17 cellular contexts compared by ENCODE assay signal in genomic region chr10:58989486-58990039, GRCh38.
DNase-seq lines count a peak whose midpoint lies in the region; TF ChIP-seq lines count a peak whose summit lies in the region.
"Had no signal": no experiment of that assay in that cellular context is flagged by ENCODE, and none has a peak within 500 bp of the region (broad histone marks: within the 10 kb centered on the region; RNA-seq: fewer than 3 reads in every experiment).

No MANE protein-coding gene starts in this region.

- no peak overlapping the region for H3K4me2 ChIP-seq in BLaER1

- DNase-seq in NCI-H510A (lab: John Stamatoyannopoulos, UW) (no peak), SIG-M5 treated with dmso at 0.1 percent for 504 hours (lab: John Stamatoyannopoulos, UW; ENCODE audit: unreplicated experiment) (no peak), sigmoid colon (no peak)
- no peak for DNase-seq in stimulated activated CD4-positive, alpha-beta T cell treated with anti-CD3 and anti-CD28 coated beads, Interleukin-2, amount 100 ng/mL, for 24 hours
- DNase-seq: 8988T; C1 segment of cervical spinal cord; CD4-positive, CD25-positive, alpha-beta regulatory T cell; CD8-positive, alpha-beta memory T cell; COR-L47; GDM1; GM23248; HCEC 1CT; HFFc6 had no signal

- H3K4me1 ChIP-seq in BLaER1 = peaks cover 30% of the 10 kb centered on the region
- no peaks in the 10 kb centered on the region for H3K4me1 ChIP-seq in HEK293 (ENCODE audit: control insufficient read depth, insufficient read depth, low read length)
- H3K4me1 ChIP-seq in sigmoid colon = no peaks in the 10 kb centered on the region

- H3K9me3 ChIP-seq in BLaER1 (peaks cover 36% of the 10 kb centered on the region), HEK293 (ENCODE audit: control insufficient read depth, insufficient read depth, low read depth, low read length) (no peaks in the 10 kb centered on the region), sigmoid colon (no peaks in the 10 kb centered on the region)

- no peak overlapping the region for H3K9ac ChIP-seq in BLaER1
- H3K9ac ChIP-seq: GM23248 had no signal

- H3K27me3 ChIP-seq in BLaER1 = no peaks in the 10 kb centered on the region
- H3K27me3 ChIP-seq in layer of hippocampus (ENCODE audit: control insufficient read depth, insufficient read depth, low read length) = no peaks in the 10 kb centered on the region
- H3K27me3 ChIP-seq in sigmoid colon = no peaks in the 10 kb centered on the region

- CTCF ChIA-PET in HEK293 (lab: Yijun Ruan, JAX) = interaction anchor here (0.6 to 0.7 kb wide), 2 partner anchors 23 to 180 kb away, joined by 3 to 5 read pairs; no protein-coding TSS in a partner anchor

- 88 to 92% methylated on average over 2 of the region's 2 CpGs for WGBS in sigmoid colon, 2 donors

- POLR2A ChIA-PET in HEK293 (lab: Yijun Ruan, JAX) = no interaction called here

- H3K27ac ChIP-seq in BLaER1 = no peak overlapping the region
- no peak overlapping the region for H3K27ac ChIP-seq in HEK293 (ENCODE audit: extremely low read depth, low read depth, low read length)
- peak overlapping the region; percentile 97 for H3K27ac ChIP-seq in cingulate gyrus (ENCODE audit: low read depth, low read length)
- H3K27ac ChIP-seq in layer of hippocampus (ENCODE audit: low read depth, low read length) = peak overlapping the region; percentile 90
- no peak overlapping the region for H3K27ac ChIP-seq in sigmoid colon
- H3K27ac ChIP-seq: GM23248 had no signal

- intact Hi-C loops in sigmoid colon (cut with DNase I) = no loop called here

- H4K20me1 ChIP-seq in BLaER1 = no peaks in the 10 kb centered on the region

- H3K36me3 ChIP-seq in BLaER1 (peaks cover 7% of the 10 kb centered on the region), HEK293 (ENCODE audit: control insufficient read depth in 2 of 2, insufficient read depth in 1 of 2, low read length in 2 of 2) (no peaks in the 10 kb centered on the region), sigmoid colon (no peaks in the 10 kb centered on the region)

- TF ChIP-seq CTCF in HEK293 (tag by site-specific recombination; IDR thresholded peaks at IDR 0.05) (no peak), sigmoid colon (IDR thresholded peaks at IDR 0.05) (no peak)

- TF ChIP-seq POLR2A in sigmoid colon (IDR thresholded peaks at IDR 0.05) = no peak

- peak overlapping the region; percentile 40 for H3K4me3 ChIP-seq in BLaER1
- no peak overlapping the region for H3K4me3 ChIP-seq in HEK293 (ENCODE audit: low read depth, low read length)
- H3K4me3 ChIP-seq in sigmoid colon = no peak overlapping the region
- H3K4me3 ChIP-seq: GM23248 had no signal

- TF ChIP-seq EP300 in sigmoid colon (IDR thresholded peaks at IDR 0.05) = no peak

TF ChIP-seq in HEK293, 187 proteins besides CTCF, POLR2A, EP300 and RAD21:
- peak; percentile 41 for TF ChIP-seq SETDB1 (IDR thresholded peaks at IDR 0.05; ENCODE audit: insufficient read length, low read length)
- no peak for TF ChIP-seq MZF1 (tag by site-specific recombination; IDR thresholded peaks at IDR 0.05; ENCODE audit: borderline replicate concordance)
TF ChIP-seq in HEK293: peak in this region for 1.

Comparison
In these comparisons a context has a peak if more than half of its experiments do, and no peak if none do; other contexts are left out.
1. H3K27ac ChIP-seq: peak in cingulate gyrus (single experiment) and layer of hippocampus (single experiment); none in BLaER1 (single experiment), HEK293 (single experiment) and sigmoid colon (0 of 4).